Comparison of ENCODE assay signal across 1 cellular context in the genomic region with DNA sequence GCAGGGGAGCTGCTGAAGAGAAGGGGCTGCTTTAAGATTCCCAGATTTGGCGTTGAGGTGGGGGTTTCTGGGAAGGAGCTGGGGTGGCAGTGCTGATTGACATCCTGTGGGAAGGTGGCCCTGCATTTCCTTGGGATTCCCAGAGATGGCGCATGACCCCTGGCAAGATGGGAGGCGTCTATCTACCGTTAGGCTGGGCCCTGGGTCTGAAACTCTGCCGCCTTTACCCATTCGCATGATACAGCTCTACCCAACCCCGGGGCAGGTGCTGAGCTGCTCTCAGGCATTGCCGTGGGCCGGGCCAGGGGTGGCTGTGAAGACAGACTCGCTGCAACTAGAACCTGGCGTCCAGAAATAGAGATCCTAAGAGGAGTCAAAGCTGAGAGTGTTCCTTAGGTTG.
TF ChIP-seq lines count a peak whose summit lies in the region.

No MANE protein-coding gene starts in this region.

TF ChIP-seq in HEK293, 187 proteins besides CTCF, POLR2A, EP300 and RAD21 (continued from another document):
- TF ChIP-seq, protein P1, sequence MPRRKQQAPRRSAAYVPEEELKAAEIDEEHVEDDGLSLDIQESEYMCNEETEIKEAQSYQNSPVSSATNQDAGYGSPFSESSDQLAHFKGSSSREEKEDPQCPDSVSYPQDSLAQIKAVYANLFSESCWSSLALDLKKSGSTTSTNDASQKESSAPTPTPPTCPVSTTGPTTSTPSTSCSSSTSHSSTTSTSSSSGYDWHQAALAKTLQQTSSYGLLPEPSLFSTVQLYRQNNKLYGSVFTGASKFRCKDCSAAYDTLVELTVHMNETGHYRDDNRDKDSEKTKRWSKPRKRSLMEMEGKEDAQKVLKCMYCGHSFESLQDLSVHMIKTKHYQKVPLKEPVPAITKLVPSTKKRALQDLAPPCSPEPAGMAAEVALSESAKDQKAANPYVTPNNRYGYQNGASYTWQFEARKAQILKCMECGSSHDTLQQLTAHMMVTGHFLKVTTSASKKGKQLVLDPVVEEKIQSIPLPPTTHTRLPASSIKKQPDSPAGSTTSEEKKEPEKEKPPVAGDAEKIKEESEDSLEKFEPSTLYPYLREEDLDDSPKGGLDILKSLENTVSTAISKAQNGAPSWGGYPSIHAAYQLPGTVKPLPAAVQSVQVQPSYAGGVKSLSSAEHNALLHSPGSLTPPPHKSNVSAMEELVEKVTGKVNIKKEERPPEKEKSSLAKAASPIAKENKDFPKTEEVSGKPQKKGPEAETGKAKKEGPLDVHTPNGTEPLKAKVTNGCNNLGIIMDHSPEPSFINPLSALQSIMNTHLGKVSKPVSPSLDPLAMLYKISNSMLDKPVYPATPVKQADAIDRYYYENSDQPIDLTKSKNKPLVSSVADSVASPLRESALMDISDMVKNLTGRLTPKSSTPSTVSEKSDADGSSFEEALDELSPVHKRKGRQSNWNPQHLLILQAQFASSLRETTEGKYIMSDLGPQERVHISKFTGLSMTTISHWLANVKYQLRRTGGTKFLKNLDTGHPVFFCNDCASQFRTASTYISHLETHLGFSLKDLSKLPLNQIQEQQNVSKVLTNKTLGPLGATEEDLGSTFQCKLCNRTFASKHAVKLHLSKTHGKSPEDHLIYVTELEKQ (tag by site-specific recombination; IDR thresholded peaks at IDR 0.05; ENCODE audit: borderline replicate concordance): no peak
- no peak for TF ChIP-seq ZNF394 (tag by site-specific recombination; IDR thresholded peaks at IDR 0.05; ENCODE audit: borderline replicate concordance)
- TF ChIP-seq ZNF133 (tag by site-specific recombination; IDR thresholded peaks at IDR 0.05): no peak
- no peak for TF ChIP-seq KLF8 (tag by site-specific recombination; IDR thresholded peaks at IDR 0.05)
- TF ChIP-seq RBAK (tag by site-specific recombination; IDR thresholded peaks at IDR 0.05): no peak
- TF ChIP-seq ZNF248 (tag by site-specific recombination; IDR thresholded peaks at IDR 0.05): no peak
- TF ChIP-seq, protein P2, sequence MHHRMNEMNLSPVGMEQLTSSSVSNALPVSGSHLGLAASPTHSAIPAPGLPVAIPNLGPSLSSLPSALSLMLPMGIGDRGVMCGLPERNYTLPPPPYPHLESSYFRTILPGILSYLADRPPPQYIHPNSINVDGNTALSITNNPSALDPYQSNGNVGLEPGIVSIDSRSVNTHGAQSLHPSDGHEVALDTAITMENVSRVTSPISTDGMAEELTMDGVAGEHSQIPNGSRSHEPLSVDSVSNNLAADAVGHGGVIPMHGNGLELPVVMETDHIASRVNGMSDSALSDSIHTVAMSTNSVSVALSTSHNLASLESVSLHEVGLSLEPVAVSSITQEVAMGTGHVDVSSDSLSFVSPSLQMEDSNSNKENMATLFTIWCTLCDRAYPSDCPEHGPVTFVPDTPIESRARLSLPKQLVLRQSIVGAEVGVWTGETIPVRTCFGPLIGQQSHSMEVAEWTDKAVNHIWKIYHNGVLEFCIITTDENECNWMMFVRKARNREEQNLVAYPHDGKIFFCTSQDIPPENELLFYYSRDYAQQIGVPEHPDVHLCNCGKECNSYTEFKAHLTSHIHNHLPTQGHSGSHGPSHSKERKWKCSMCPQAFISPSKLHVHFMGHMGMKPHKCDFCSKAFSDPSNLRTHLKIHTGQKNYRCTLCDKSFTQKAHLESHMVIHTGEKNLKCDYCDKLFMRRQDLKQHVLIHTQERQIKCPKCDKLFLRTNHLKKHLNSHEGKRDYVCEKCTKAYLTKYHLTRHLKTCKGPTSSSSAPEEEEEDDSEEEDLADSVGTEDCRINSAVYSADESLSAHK (tag by site-specific recombination; IDR thresholded peaks at IDR 0.05): no peak
- no peak for TF ChIP-seq ZNF184 (tag by site-specific recombination; IDR thresholded peaks at IDR 0.05)
- TF ChIP-seq, protein P3, sequence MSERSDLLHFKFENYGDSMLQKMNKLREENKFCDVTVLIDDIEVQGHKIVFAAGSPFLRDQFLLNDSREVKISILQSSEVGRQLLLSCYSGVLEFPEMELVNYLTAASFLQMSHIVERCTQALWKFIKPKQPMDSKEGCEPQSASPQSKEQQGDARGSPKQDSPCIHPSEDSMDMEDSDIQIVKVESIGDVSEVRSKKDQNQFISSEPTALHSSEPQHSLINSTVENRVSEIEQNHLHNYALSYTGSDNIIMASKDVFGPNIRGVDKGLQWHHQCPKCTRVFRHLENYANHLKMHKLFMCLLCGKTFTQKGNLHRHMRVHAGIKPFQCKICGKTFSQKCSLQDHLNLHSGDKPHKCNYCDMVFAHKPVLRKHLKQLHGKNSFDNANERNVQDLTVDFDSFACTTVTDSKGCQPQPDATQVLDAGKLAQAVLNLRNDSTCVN (tag by site-specific recombination; optimal IDR thresholded peaks at IDR 0.05): no peak
- no peak for TF ChIP-seq ZNF404 (tag by site-specific recombination; IDR thresholded peaks at IDR 0.05)
- TF ChIP-seq ZNF560 (tag by site-specific recombination; IDR thresholded peaks at IDR 0.05; ENCODE audit: borderline replicate concordance): no peak
- TF ChIP-seq TCF7L2 (IDR thresholded peaks at IDR 0.05; ENCODE audit: borderline replicate concordance, low read depth, low read length): no peak
- TF ChIP-seq KLF7 (tag by site-specific recombination; IDR thresholded peaks at IDR 0.05; ENCODE audit: borderline replicate concordance): no peak
- no peak for TF ChIP-seq ZNF510 (tag by site-specific recombination; IDR thresholded peaks at IDR 0.05; ENCODE audit: insufficient replicate concordance)
TF ChIP-seq in HEK293: peak in this region for 0.
